In genomic region chr17:48578616-48579560, GRCh38 we compare ENCODE assay signal across 8 cellular contexts. TPM values are rescaled to one million over a fixed set of nuclear protein-coding genes. Genes with fewer than 3 reads are reported as not detected.
DNase-seq lines count a peak whose midpoint lies in the region; ATAC-seq and TF ChIP-seq lines count a peak whose summit lies in the region.

No MANE protein-coding gene starts in this region.

- H3K4me3 ChIP-seq in HCT116 (replicated peaks in 1 of 2; ENCODE audit: low read depth in 1 of 2, low read length in 2 of 2) (peak overlapping the region; percentile 57 to 58), tibial nerve (peak overlapping the region; percentile 20 to 58 (median 42))

- TF ChIP-seq POLR2A in HCT116 (IDR thresholded peaks at IDR 0.05; ENCODE audit: borderline replicate concordance, extremely low read depth, insufficient read depth, insufficient read length) (no peak), tibial nerve (IDR thresholded peaks at IDR 0.05) (no peak)

- CTCF ChIA-PET in GM10248 (lab: Yijun Ruan, JAX) (interaction anchor here (1.2 to 3.7 kb wide), 4 partner anchors 9 to 243 kb away, joined by 3 to 13 read pairs (median 6); no protein-coding TSS in a partner anchor), HCT116 (lab: Charles Lee) (interaction anchor here (2.0 kb wide), 1 partner anchor 313 kb away, joined by 5 read pairs; no protein-coding TSS in a partner anchor)
- CTCF ChIA-PET in activated CD4-positive, alpha-beta memory T cell treated with anti-CD3 and anti-CD28 coated beads for 36 hours (lab: Charles Lee) = interaction anchor here (1.3 kb wide), 1 partner anchor 36 kb away, joined by 3 read pairs; no protein-coding TSS in a partner anchor

- H4K20me1 ChIP-seq in HCT116 (ENCODE audit: insufficient read depth) = no peaks in the 10 kb centered on the region

- no peak for TF ChIP-seq EP300 in tibial nerve (IDR thresholded peaks at IDR 0.05)

- no peaks in the 10 kb centered on the region for H3K9me2 ChIP-seq in HCT116 (ENCODE audit: insufficient read depth)

- no peaks in the 10 kb centered on the region for H3K9me3 Mint-ChIP-seq in activated CD4-positive, alpha-beta memory T cell treated with anti-CD3 and anti-CD28 coated beads for 36 hours

- WGBS in tibial nerve, 2 donors = 19% methylated on average over 37 to 46 of the region's 46 CpGs

- DNase-seq in GM10248 (ENCODE audit: extremely low spot score) (no peak), HCT116 (ENCODE audit: low read depth, low spot score) (no peak), left lobe of liver (ENCODE audit: low spot score) (no peak), tibial nerve (ENCODE audit: low spot score in 2 of 2) (no peak), hepatic stellate cell (ENCODE audit: low spot score) (no peak), DMS53 (lab: John Stamatoyannopoulos, UW) (no peak)
- peak; percentile 34 for DNase-seq in activated CD4-positive, alpha-beta memory T cell treated with anti-CD3 and anti-CD28 coated beads for 36 hours

- H3K27me3 Mint-ChIP-seq in activated CD4-positive, alpha-beta memory T cell treated with anti-CD3 and anti-CD28 coated beads for 36 hours = peaks cover 48% of the 10 kb centered on the region

- H3K79me2 ChIP-seq in HCT116 (ENCODE audit: insufficient read depth, low read length) = peaks cover 92% of the 10 kb centered on the region

- H3K36me3 ChIP-seq in HCT116 (ENCODE audit: control insufficient read depth in 1 of 2, insufficient read depth in 2 of 2, low read length in 2 of 2) = no peaks in the 10 kb centered on the region
- H3K36me3 ChIP-seq in tibial nerve = no peaks in the 10 kb centered on the region

- H3K4me1 ChIP-seq in HCT116 (ENCODE audit: control insufficient read depth in 1 of 2, insufficient read depth in 2 of 2, low read length in 2 of 2) = peaks cover 12 to 36% of the 10 kb centered on the region in 2 experiments
- peaks cover 0 to 61% (median 16%) of the 10 kb centered on the region in 4 donors for H3K4me1 ChIP-seq in tibial nerve

- H3K4me2 ChIP-seq in HCT116 (ENCODE audit: low read length) = peak overlapping the region; percentile 98

- H3K9me3 ChIP-seq in HCT116 (ENCODE audit: control insufficient read depth in 1 of 2, insufficient read depth in 1 of 2, low read depth in 1 of 2, low read length in 2 of 2) (no peaks in the 10 kb centered on the region), tibial nerve (no peaks in the 10 kb centered on the region)

- POLR2A ChIA-PET in GM10248 (lab: Yijun Ruan, JAX) (no interaction called here), HCT116 (lab: Charles Lee) (interaction anchor here (1.1 kb wide), 1 partner anchor 107 kb away, joined by 3 read pairs; no protein-coding TSS in a partner anchor)
- POLR2A ChIA-PET in activated CD4-positive, alpha-beta memory T cell treated with anti-CD3 and anti-CD28 coated beads for 36 hours (lab: Charles Lee) = no interaction called here

- peak overlapping the region; percentile 80 for H3K4me3 Mint-ChIP-seq in activated CD4-positive, alpha-beta memory T cell treated with anti-CD3 and anti-CD28 coated beads for 36 hours

- H3K9ac ChIP-seq in HCT116 (ENCODE audit: low read length) = peak overlapping the region; percentile 63

- H3K27me3 ChIP-seq in HCT116 (ENCODE audit: insufficient read depth, low read length) (no peaks in the 10 kb centered on the region), tibial nerve (peaks cover 0 to 97% of the 10 kb centered on the region in 2 donors)

- intact Hi-C loops in HCT116 (cut with micrococcal nuclease) = no loop called here
- intact Hi-C loops in activated CD4-positive, alpha-beta memory T cell treated with anti-CD3 and anti-CD28 coated beads for 36 hours (cut with micrococcal nuclease) = loop anchor here (2.0 to 5.0 kb wide), 2 partner anchors 37 to 88 kb away; no protein-coding TSS in a partner anchor

- RAD21 ChIA-PET in HCT116 (lab: Charles Lee; ENCODE audit: low non-redundant PET in 1 of 2, low total read pairs in 2 of 2, uncharacterized antibody in 2 of 2, unreplicated experiment in 2 of 2) = no interaction called here

- BruUV-seq in HCT116 (replicated peaks; lab: Mats Ljungman, UMichigan) = TSS peak; percentile 61

- peak overlapping the region; percentile 59 for H3K27ac Mint-ChIP-seq in activated CD4-positive, alpha-beta memory T cell treated with anti-CD3 and anti-CD28 coated beads for 36 hours

- peak; percentile 30 for ATAC-seq in HCT116
- peak; percentile 6 for ATAC-seq in left lobe of liver
- ATAC-seq in HG03457 (IDR thresholded peaks at IDR 0.05; ENCODE audit: unreplicated experiment) = no peak

- peaks cover 35% of the 10 kb centered on the region for H3K4me1 Mint-ChIP-seq in activated CD4-positive, alpha-beta memory T cell treated with anti-CD3 and anti-CD28 coated beads for 36 hours (ENCODE audit: low read depth)

- H3K27ac ChIP-seq in HCT116 (ENCODE audit: low read depth, low read length) (peak overlapping the region; percentile 91), tibial nerve (peak overlapping the region; percentile 16 to 85 (median 58))

- H2AFZ ChIP-seq in HCT116 (ENCODE audit: low read depth, low read length, poor library complexity, severe bottlenecking) = no peak overlapping the region

- no peaks in the 10 kb centered on the region for H3K36me3 Mint-ChIP-seq in activated CD4-positive, alpha-beta memory T cell treated with anti-CD3 and anti-CD28 coated beads for 36 hours

- TF ChIP-seq RAD21 in HCT116 (IDR thresholded peaks at IDR 0.05; ENCODE audit: low read depth) = no peak

- peak; percentile 12 for TF ChIP-seq CTCF in GM10248 (IDR thresholded peaks at IDR 0.05; ENCODE audit: control extremely low read depth, extremely low read depth, low read depth, missing control alignments)
- TF ChIP-seq CTCF in HCT116 (IDR thresholded peaks at IDR 0.05 in 2 of 3, conservative IDR thresholded peaks at IDR 0.05 in 1 of 3; ENCODE audit: borderline replicate concordance in 1 of 3, insufficient read depth in 1 of 3, low read depth in 2 of 3, low read length in 2 of 3) = no peak
- TF ChIP-seq CTCF in tibial nerve (IDR thresholded peaks at IDR 0.05) = no peak

TF ChIP-seq in HCT116, 20 proteins besides CTCF, POLR2A, EP300 and RAD21:
- no peak for TF ChIP-seq TCF7L2 (IDR thresholded peaks at IDR 0.05; ENCODE audit: borderline replicate concordance, extremely low read depth, insufficient read depth, insufficient read length)
- TF ChIP-seq POLR2AphosphoS5 (IDR thresholded peaks at IDR 0.05; ENCODE audit: low read depth, low read length) = peak; percentile 36; the same call in 1 of the 2 replicates

RNA-seq across cellular contexts. Expression of gene HOXB4, which starts 0.7 kb away (rescaled TPM):
- total RNA-seq in HCT116 (2021; ENCODE audit: unreplicated experiment) (11.3 TPM), left lobe of liver (1.1 TPM), tibial nerve (1 to 10 TPM; 1.2 to 3.5 (median 2.0) TPM)
- 3.2 and 4.2 TPM in 2 replicates for polyA plus RNA-seq in HCT116 (2012)
- total RNA-seq in activated CD4-positive, alpha-beta memory T cell treated with anti-CD3 and anti-CD28 coated beads for 36 hours = 1 to 10 TPM; 2.3 TPM

RNA-seq across cellular contexts. Expression of gene HOXB3, which starts 11.2 kb away (rescaled TPM):
- total RNA-seq in HCT116 (2021; ENCODE audit: unreplicated experiment) = 19.8 TPM
- polyA plus RNA-seq in HCT116 (2012) = 4.7 and 6.0 TPM in 2 replicates
- 1 to 10 TPM; 2.6 TPM for total RNA-seq in activated CD4-positive, alpha-beta memory T cell treated with anti-CD3 and anti-CD28 coated beads for 36 hours
- 1.9 TPM for total RNA-seq in left lobe of liver
- total RNA-seq in tibial nerve = 10 to 100 TPM in 2 of 4 donors, 1 to 10 TPM in 2; 3.7 to 14.1 (median 9.4) TPM

RNA-seq across cellular contexts. Expression of gene HOXB5, which starts 14.7 kb away (rescaled TPM):
- total RNA-seq in HCT116 (2021; ENCODE audit: unreplicated experiment) (19.8 TPM), left lobe of liver (0.55 TPM), tibial nerve (1 to 10 TPM in 2 of 4 donors, not detected in 2; 1.6 to 1.8 TPM)
- 6.5 and 12.0 TPM in 2 replicates for polyA plus RNA-seq in HCT116 (2012)
- total RNA-seq in activated CD4-positive, alpha-beta memory T cell treated with anti-CD3 and anti-CD28 coated beads for 36 hours = not detected

RNA-seq across cellular contexts. Expression of gene HOXB6, which starts 25.9 kb away (rescaled TPM):
- total RNA-seq in HCT116 (2021; ENCODE audit: unreplicated experiment) (64.8 TPM), left lobe of liver (0.83 TPM), tibial nerve (1 to 10 TPM in 3 of 4 donors, under 1 TPM in 1; 0.66 to 5.1 (median 2.9) TPM)
- polyA plus RNA-seq in HCT116 (2012) = 17.5 and 28.9 TPM in 2 replicates
- total RNA-seq in activated CD4-positive, alpha-beta memory T cell treated with anti-CD3 and anti-CD28 coated beads for 36 hours = under 1 TPM; 0.21 to 0.22 TPM

RNA-seq across cellular contexts. Expression of gene HOXB7, which starts 31.9 kb away (rescaled TPM):
- total RNA-seq in HCT116 (2021; ENCODE audit: unreplicated experiment) (33.6 TPM), left lobe of liver (0.50 TPM), tibial nerve (1 to 10 TPM; 1.8 to 4.0 (median 2.3) TPM)
- polyA plus RNA-seq in HCT116 (2012) = 16.8 and 23.4 TPM in 2 replicates
- under 1 TPM; 0.36 to 0.44 TPM for total RNA-seq in activated CD4-positive, alpha-beta memory T cell treated with anti-CD3 and anti-CD28 coated beads for 36 hours
